1 cellular context compared by ENCODE assay signal in genomic region chr10:54363390-54363789, GRCh38.
TF ChIP-seq lines count a peak whose summit lies in the region.

No MANE protein-coding gene starts in this region.

TF ChIP-seq in HepG2, 621 proteins besides CTCF, POLR2A, EP300 and RAD21 (continued from another document):
- peak; percentile 81 for TF ChIP-seq NFE2L2 (IDR thresholded peaks at IDR 0.05; ENCODE audit: low read length)
- peak; percentile 92 for TF ChIP-seq MAFF (IDR thresholded peaks at IDR 0.05; ENCODE audit: low read depth, low read length)
